8 cellular contexts compared by ENCODE assay signal in genomic region chr12:76348079-76348901, GRCh38.
DNase-seq lines count a peak whose midpoint lies in the region; ATAC-seq lines count a peak whose summit lies in the region.

TSS of gene BBS10 (minus strand) at chr12:76348415. CDS start at chr12:76348358, 57 bp downstream.

- no peaks in the 10 kb centered on the region for H3K27me3 ChIP-seq in layer of hippocampus (ENCODE audit: control insufficient read depth, insufficient read depth, low read length)

- peak; percentile 98 for ATAC-seq in GM19035 (IDR thresholded peaks at IDR 0.05; ENCODE audit: unreplicated experiment)
- peak; percentile 99 for ATAC-seq in HG03354 (IDR thresholded peaks at IDR 0.05; ENCODE audit: poor library complexity, severe bottlenecking, unreplicated experiment)

- H3K27ac ChIP-seq in cingulate gyrus (ENCODE audit: low read depth, low read length) (peak within 1 kb of the TSS; percentile 93), layer of hippocampus (ENCODE audit: low read depth, low read length) (peak within 1 kb of the TSS; percentile 83)

- DNase-seq in Ammon's horn (ENCODE audit: low spot score) (peak; percentile 91), NCI-H446 (lab: John Stamatoyannopoulos, UW) (peak; percentile 72 to 91)
- peak; percentile 73 to 79 for DNase-seq in activated CD4-positive, alpha-beta T cell treated with anti-CD3 and anti-CD28 coated beads for 24 hours (ENCODE audit: low read depth in 2 of 2)
- peak; percentile 72 to 73 for DNase-seq in stimulated activated CD4-positive, alpha-beta T cell treated with anti-CD3 and anti-CD28 coated beads, Interleukin-1b, Interleukin-23, amount 100 ng/mL, for 4 hours (ENCODE audit: low read depth in 2 of 2)

Comparison
In these comparisons a context has a peak if more than half of its experiments do, and no peak if none do; other contexts are left out.
1. Peak in every context shown above with its lines: DNase-seq, ATAC-seq and H3K27ac ChIP-seq.